ENCODE assay signal across 8 cellular contexts in the genomic region with DNA sequence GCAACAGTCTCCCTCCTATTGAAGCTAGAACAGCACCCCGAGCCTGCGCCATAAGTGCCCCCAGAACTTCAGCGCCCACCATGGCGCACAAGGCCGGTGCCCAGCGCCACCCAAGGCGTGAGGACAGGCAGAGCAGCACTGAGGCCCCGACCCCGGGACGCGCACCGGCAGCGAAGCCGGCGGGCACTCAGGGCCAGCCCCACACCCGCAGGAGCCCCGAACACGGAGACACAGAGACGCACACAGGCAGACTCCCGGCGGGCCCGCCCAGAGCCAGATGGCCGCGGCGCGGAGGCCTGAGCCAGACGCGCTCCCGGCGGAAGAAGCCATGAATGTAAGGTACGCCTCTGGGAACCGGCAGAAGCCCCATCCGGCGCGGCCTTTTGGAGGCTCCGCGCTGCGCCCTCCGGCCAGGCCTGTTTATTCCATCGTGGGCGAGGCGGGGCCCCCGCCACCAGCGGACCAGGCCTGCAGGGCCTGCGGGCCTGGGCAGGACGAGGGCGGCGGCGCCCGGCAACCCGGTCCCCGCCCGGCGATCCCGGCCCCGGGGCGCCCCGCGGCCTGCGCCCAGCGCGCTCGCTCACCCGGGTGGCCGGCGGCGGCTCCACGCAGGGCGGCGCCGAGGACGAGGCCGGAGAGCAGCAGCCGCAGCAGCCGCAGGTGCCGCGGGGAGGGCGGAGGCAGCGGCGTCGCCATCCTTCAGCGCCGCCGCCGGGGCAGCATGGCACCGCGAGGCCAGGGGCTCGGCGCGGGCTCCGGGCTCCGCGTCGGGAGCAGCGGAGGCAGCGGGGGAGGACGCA. TPM values are rescaled to one million over a fixed set of nuclear protein-coding genes. Genes with fewer than 3 reads are reported as not detected.
DNase-seq lines count a peak whose midpoint lies in the region; ATAC-seq and TF ChIP-seq lines count a peak whose summit lies in the region.

No MANE protein-coding gene starts in this region.

- H3K4me1 ChIP-seq in cardiac muscle cell (ENCODE audit: low read depth) = peaks cover 5% of the 10 kb centered on the region

- H3K9me3 ChIP-seq in cardiac muscle cell (ENCODE audit: low read depth) = no peaks in the 10 kb centered on the region

- CTCF ChIA-PET in activated CD8-positive, alpha-beta T cell treated with anti-CD3 and anti-CD28 coated beads, Interleukin-2, amount 10 ng/mL, durations not matched to agents 7 days and 5 days (lab: Charles Lee) = interaction anchor here (0.6 to 4.8 kb wide), 11 partner anchors 10 to 101 kb away, joined by 3 to 78 read pairs (median 4); a partner anchor contains a TSS

- H3K9me3 Mint-ChIP-seq in stimulated activated naive CD8-positive, alpha-beta T cell treated with anti-CD3 and anti-CD28 coated beads, Interleukin-15, Interleukin-2, amounts not matched to agents 100 ng/mL and 50 ng/mL, for 24 hours = no peaks in the 10 kb centered on the region
- no peaks in the 10 kb centered on the region for H3K9me3 Mint-ChIP-seq in activated CD8-positive, alpha-beta T cell treated with anti-CD3 and anti-CD28 coated beads, Interleukin-2, amount 10 ng/mL, durations not matched to agents 7 days and 5 days (ENCODE audit: insufficient read depth)

- no peak for DNase-seq in stimulated activated naive CD8-positive, alpha-beta T cell treated with anti-CD3 and anti-CD28 coated beads, Interleukin-15, Interleukin-2, amounts not matched to agents 100 U/mL and 50 U/mL, for 24 hours
- DNase-seq in activated CD8-positive, alpha-beta T cell treated with anti-CD3 and anti-CD28 coated beads, Interleukin-2, amount 10 ng/mL, durations not matched to agents 7 days and 5 days = no peak
- DNase-seq in cardiac muscle cell (ENCODE audit: low read depth in 1 of 2, low spot score in 1 of 2) = peak; percentile 55 to 62
- DNase-seq in retina = peak; percentile 77
- DNase-seq in NCI-H128 (lab: John Stamatoyannopoulos, UW; ENCODE audit: unreplicated experiment) = no peak
- DNase-seq in NK-92 treated with Interleukin-12 subunit alpha and Interleukin-12 subunit beta, amount 100 ng/mL, for 24 hours (lab: John Stamatoyannopoulos, UW) = no peak

- H3K27ac ChIP-seq in cardiac muscle cell = no peak overlapping the region

- H3K27ac Mint-ChIP-seq in stimulated activated naive CD8-positive, alpha-beta T cell treated with anti-CD3 and anti-CD28 coated beads, Interleukin-15, Interleukin-2, amounts not matched to agents 100 ng/mL and 50 ng/mL, for 24 hours = no peak overlapping the region
- H3K27ac Mint-ChIP-seq in activated CD8-positive, alpha-beta T cell treated with anti-CD3 and anti-CD28 coated beads, Interleukin-2, amount 10 ng/mL, durations not matched to agents 7 days and 5 days = no peak overlapping the region

- no peaks in the 10 kb centered on the region for H3K36me3 Mint-ChIP-seq in stimulated activated naive CD8-positive, alpha-beta T cell treated with anti-CD3 and anti-CD28 coated beads, Interleukin-15, Interleukin-2, amounts not matched to agents 100 ng/mL and 50 ng/mL, for 24 hours (ENCODE audit: low read depth)
- no peaks in the 10 kb centered on the region for H3K36me3 Mint-ChIP-seq in activated CD8-positive, alpha-beta T cell treated with anti-CD3 and anti-CD28 coated beads, Interleukin-2, amount 10 ng/mL, durations not matched to agents 7 days and 5 days (ENCODE audit: low read depth)

- H3K27me3 ChIP-seq in cardiac muscle cell = peaks cover 60% of the 10 kb centered on the region

- no peaks in the 10 kb centered on the region for H3K36me3 ChIP-seq in cardiac muscle cell

- peaks cover 23% of the 10 kb centered on the region for H3K27me3 Mint-ChIP-seq in stimulated activated naive CD8-positive, alpha-beta T cell treated with anti-CD3 and anti-CD28 coated beads, Interleukin-15, Interleukin-2, amounts not matched to agents 100 ng/mL and 50 ng/mL, for 24 hours
- peaks cover 26% of the 10 kb centered on the region for H3K27me3 Mint-ChIP-seq in activated CD8-positive, alpha-beta T cell treated with anti-CD3 and anti-CD28 coated beads, Interleukin-2, amount 10 ng/mL, durations not matched to agents 7 days and 5 days (ENCODE audit: low read depth)

- ATAC-seq in stimulated activated naive CD8-positive, alpha-beta T cell treated with anti-CD3 and anti-CD28 coated beads, Interleukin-15, Interleukin-2, amounts not matched to agents 100 U/mL and 50 U/mL, for 24 hours = no peak
- peak; percentile 29 for ATAC-seq in activated CD8-positive, alpha-beta T cell treated with anti-CD3 and anti-CD28 coated beads, Interleukin-2, amount 10 ng/mL, durations not matched to agents 7 days and 5 days
- no peak for ATAC-seq in HG03175 (IDR thresholded peaks at IDR 0.05; ENCODE audit: unreplicated experiment)

- POLR2A ChIA-PET in activated CD8-positive, alpha-beta T cell treated with anti-CD3 and anti-CD28 coated beads, Interleukin-2, amount 10 ng/mL, durations not matched to agents 7 days and 5 days (lab: Charles Lee) = interaction anchor here (0.5 to 1.4 kb wide), 3 partner anchors 11 to 148 kb away, joined by 3 to 5 read pairs (median 4); a partner anchor contains a TSS

- no peak for TF ChIP-seq CTCF in cardiac muscle cell (IDR thresholded peaks at IDR 0.05; ENCODE audit: low read depth, low read length)

- peak overlapping the region; percentile 76 for H3K4me3 ChIP-seq in cardiac muscle cell

- H3K4me1 Mint-ChIP-seq in stimulated activated naive CD8-positive, alpha-beta T cell treated with anti-CD3 and anti-CD28 coated beads, Interleukin-15, Interleukin-2, amounts not matched to agents 100 ng/mL and 50 ng/mL, for 24 hours (ENCODE audit: low read depth) = peaks cover 13% of the 10 kb centered on the region
- peaks cover 15% of the 10 kb centered on the region for H3K4me1 Mint-ChIP-seq in activated CD8-positive, alpha-beta T cell treated with anti-CD3 and anti-CD28 coated beads, Interleukin-2, amount 10 ng/mL, durations not matched to agents 7 days and 5 days (ENCODE audit: low read depth)

- H3K4me3 Mint-ChIP-seq in stimulated activated naive CD8-positive, alpha-beta T cell treated with anti-CD3 and anti-CD28 coated beads, Interleukin-15, Interleukin-2, amounts not matched to agents 100 ng/mL and 50 ng/mL, for 24 hours = peak overlapping the region; percentile 54
- peak overlapping the region; percentile 71 for H3K4me3 Mint-ChIP-seq in activated CD8-positive, alpha-beta T cell treated with anti-CD3 and anti-CD28 coated beads, Interleukin-2, amount 10 ng/mL, durations not matched to agents 7 days and 5 days

RNA-seq across cellular contexts. Expression of a gene that starts 0.5 kb away (rescaled TPM):
- 10 to 100 TPM; 20.1 to 29.9 TPM for total RNA-seq in activated CD8-positive, alpha-beta T cell treated with anti-CD3 and anti-CD28 coated beads, Interleukin-2, amount 10 ng/mL, durations not matched to agents 7 days and 5 days
- total RNA-seq in cardiac muscle cell = 40.8 and 65.1 TPM in 2 replicates
- polyA plus RNA-seq in cardiac muscle cell = 83.5 and 94.9 TPM in 2 replicates

RNA-seq across cellular contexts. Expression of a gene that starts 8.4 kb away (rescaled TPM):
- under 1 TPM in 1 of 2 experiments, not detected in 1; 0.34 TPM for total RNA-seq in activated CD8-positive, alpha-beta T cell treated with anti-CD3 and anti-CD28 coated beads, Interleukin-2, amount 10 ng/mL, durations not matched to agents 7 days and 5 days
- not detected in 2 replicates for total RNA-seq in cardiac muscle cell
- not detected in 2 replicates for polyA plus RNA-seq in cardiac muscle cell

RNA-seq across cellular contexts. Expression of a gene that starts 13.6 kb away (rescaled TPM):
- 1 to 10 TPM; 2.5 to 2.6 TPM for total RNA-seq in activated CD8-positive, alpha-beta T cell treated with anti-CD3 and anti-CD28 coated beads, Interleukin-2, amount 10 ng/mL, durations not matched to agents 7 days and 5 days
- total RNA-seq in cardiac muscle cell = not detected in 2 replicates
- not detected in 2 replicates for polyA plus RNA-seq in cardiac muscle cell

RNA-seq across cellular contexts. Expression of a gene that starts 17.5 kb away (rescaled TPM):
- 10 to 100 TPM; 61.5 to 62.0 TPM for total RNA-seq in activated CD8-positive, alpha-beta T cell treated with anti-CD3 and anti-CD28 coated beads, Interleukin-2, amount 10 ng/mL, durations not matched to agents 7 days and 5 days
- 48.7 and 56.7 TPM in 2 replicates for total RNA-seq in cardiac muscle cell
- polyA plus RNA-seq in cardiac muscle cell = 30.5 and 33.3 TPM in 2 replicates

RNA-seq across cellular contexts. Expression of a gene that starts 24.9 kb away (rescaled TPM):
- total RNA-seq in activated CD8-positive, alpha-beta T cell treated with anti-CD3 and anti-CD28 coated beads, Interleukin-2, amount 10 ng/mL, durations not matched to agents 7 days and 5 days = 10 to 100 TPM; 56.8 to 57.0 TPM
- total RNA-seq in cardiac muscle cell = 6.3 and 42.1 TPM in 2 replicates
- polyA plus RNA-seq in cardiac muscle cell = 4.7 and 28.3 TPM in 2 replicates

Comparison
In these comparisons a context has a peak if more than half of its experiments do, and no peak if none do; other contexts are left out.
1. DNase-seq: peak in cardiac muscle cell (2 of 2) and retina (single experiment); none in stimulated activated naive CD8-positive, alpha-beta T cell treated with anti-CD3 and anti-CD28 coated beads, Interleukin-15, Interleukin-2, amounts not matched to agents 100 U/mL and 50 U/mL, for 24 hours (single experiment), activated CD8-positive, alpha-beta T cell treated with anti-CD3 and anti-CD28 coated beads, Interleukin-2, amount 10 ng/mL, durations not matched to agents 7 days and 5 days (single experiment), NCI-H128 (single experiment) and NK-92 treated with Interleukin-12 subunit alpha and Interleukin-12 subunit beta, amount 100 ng/mL, for 24 hours (single experiment).